9 cellular contexts compared by ENCODE assay signal in the genomic region with DNA sequence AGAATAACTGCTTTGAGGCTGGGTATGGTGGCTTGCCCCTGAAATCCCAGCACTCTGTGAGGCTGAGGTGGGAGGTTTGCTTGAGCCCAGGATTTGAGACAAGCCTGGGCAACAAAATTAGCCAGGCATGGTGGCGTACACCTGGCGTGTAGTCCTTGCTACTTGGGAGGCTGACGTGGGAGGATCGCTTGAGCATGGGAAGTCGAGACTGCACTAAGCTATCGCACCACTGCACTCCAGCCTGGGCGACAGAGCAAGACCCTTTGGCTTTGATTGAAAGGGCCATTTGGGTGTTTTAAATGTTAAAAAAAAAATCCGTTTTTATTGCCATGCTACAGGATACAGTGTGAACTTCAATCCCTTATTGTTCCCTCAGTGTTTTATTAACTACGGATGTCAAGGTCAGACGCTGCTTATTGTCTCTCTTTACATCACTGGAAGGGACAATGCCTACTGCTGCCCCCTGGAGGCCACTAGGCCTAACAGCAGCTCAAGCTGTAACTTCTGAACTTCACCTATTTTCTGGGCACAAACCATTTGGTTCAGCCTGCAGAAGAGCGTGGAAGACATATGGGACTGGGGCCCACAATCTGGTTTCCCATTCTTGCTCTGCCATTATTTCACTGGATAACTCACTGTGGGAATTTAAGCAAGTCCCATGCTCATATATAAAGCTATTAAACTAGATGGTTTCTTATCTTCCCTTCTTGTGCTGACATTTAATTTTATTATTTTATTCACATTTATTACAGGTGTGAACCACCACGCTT. TPM values are rescaled to one million over a fixed set of nuclear protein-coding genes. Genes with fewer than 3 reads are reported as not detected.
A peak's percentile ranks its signal among the peaks of the same experiment; 100 is the strongest.
DNase-seq lines count a peak whose midpoint lies in the region; ATAC-seq and TF ChIP-seq lines count a peak whose summit lies in the region.
"Had no signal": no experiment of that assay in that cellular context is flagged by ENCODE, and none has a peak within 500 bp of the region (broad histone marks: within the 10 kb centered on the region; RNA-seq: fewer than 3 reads in every experiment).

No MANE protein-coding gene starts in this region.

- H3K36me3 ChIP-seq in adipocyte (ENCODE audit: control insufficient read depth, insufficient read depth, low read length, severe bottlenecking): no peaks in the 10 kb centered on the region
- H3K36me3 ChIP-seq in left ventricle myocardium inferior: no peaks in the 10 kb centered on the region

- no peak for ATAC-seq in GM19467 (IDR thresholded peaks at IDR 0.05; ENCODE audit: unreplicated experiment)

- intact Hi-C loops in left ventricle myocardium inferior (cut with micrococcal nuclease): loop anchor here (5.0 kb wide), 1 partner anchor 115 kb away; no protein-coding TSS in a partner anchor

- H3K27me3 ChIP-seq in adipocyte (replicated peaks; ENCODE audit: control insufficient read depth, insufficient read depth, low read length) (peaks cover 17% of the 10 kb centered on the region), left ventricle myocardium inferior (ENCODE audit: low read depth) (peaks cover 13% of the 10 kb centered on the region)

- H3K9me3 ChIP-seq in adipocyte (ENCODE audit: control insufficient read depth, low read length) (no peaks in the 10 kb centered on the region), left ventricle myocardium inferior (replicated peaks) (no peaks in the 10 kb centered on the region)

- H3K4me1 ChIP-seq in adipocyte (ENCODE audit: control insufficient read depth, insufficient read depth, low read length): peaks cover 8% of the 10 kb centered on the region
- H3K4me1 ChIP-seq in left ventricle myocardium inferior: no peaks in the 10 kb centered on the region

- TF ChIP-seq CTCF in GM10266 (IDR thresholded peaks at IDR 0.05; ENCODE audit: control insufficient read depth, insufficient read depth, low read depth, missing control alignments) (peak; percentile 93), left ventricle myocardium inferior (IDR thresholded peaks at IDR 0.05; ENCODE audit: borderline replicate concordance) (peak; percentile 94), retinal pigment epithelial cell (conservative IDR thresholded peaks at IDR 0.05; ENCODE audit: low read depth, low read length) (peak; percentile 99)

- DNase-seq in GM10266 (ENCODE audit: extremely low spot score): peak; percentile 74
- DNase-seq in NCI-H1417 (lab: John Stamatoyannopoulos, UW): peak; percentile 24 to 85 (median 57)
- peak in 4 of 5 donors; percentile 44 to 55 (median 47) for DNase-seq in T-helper 1 cell
- DNase-seq in adipocyte (ENCODE audit: low read depth): peak; percentile 83
- DNase-seq in left ventricle myocardium inferior: peak; percentile 60
- no peak for DNase-seq in retinal pigment epithelial cell (ENCODE audit: low read depth)
- no peak for DNase-seq in GOT3 (lab: John Stamatoyannopoulos, UW)

- no peak overlapping the region for H3K9ac ChIP-seq in adipocyte (ENCODE audit: low read length)

- H3K27ac ChIP-seq in left ventricle myocardium inferior (replicated peaks): no peak overlapping the region
- H3K27ac ChIP-seq: epithelial cell of prostate had no signal

- no peak overlapping the region for H3K4me3 ChIP-seq in adipocyte (ENCODE audit: low read length)
- H3K4me3 ChIP-seq in left ventricle myocardium inferior: no peak overlapping the region
- no peak overlapping the region for H3K4me3 ChIP-seq in retinal pigment epithelial cell (ENCODE audit: low read length)

RNA-seq across cellular contexts. Expression of a gene that starts 15.3 kb away (rescaled TPM):
- 23.6 TPM for total RNA-seq in left ventricle myocardium inferior

Comparison
In these comparisons a context has a peak if more than half of its experiments do, and no peak if none do; other contexts are left out.
1. DNase-seq: peak in GM10266 (single experiment), NCI-H1417 (3 of 3), T-helper 1 cell (4 of 5), adipocyte (single experiment) and left ventricle myocardium inferior (single experiment); none in retinal pigment epithelial cell (single experiment) and GOT3 (single experiment).
2. Peak in every context shown above with its lines, with median percentiles within 50 percentile points of each other: CTCF ChIP-seq.